ENCODE assay signal across 12 cellular contexts in genomic region chr6:127818149-127818548, GRCh38.
"Had no signal": no experiment of that assay in that cellular context is flagged by ENCODE, and none has a peak within 500 bp of the region (broad histone marks: within the 10 kb centered on the region; RNA-seq: fewer than 3 reads in every experiment).

No MANE protein-coding gene starts in this region.

- ATAC-seq: activated CD4-positive, CD25-positive, alpha-beta regulatory T cell treated with anti-CD3 and anti-CD28 coated beads, Interleukin-2, amount 50 U/mL, for 24 hours; psoas muscle; right lobe of liver; stimulated activated naive B cell treated with anti-CD40 and anti-IgM and Interleukin-4, amounts not matched to agents 10 μg/mL and 1 μg/mL and 100 μg/mL, for 72 hours had no signal

- H3K27me3 Mint-ChIP-seq: stimulated activated naive B cell treated with anti-CD40 and anti-IgM and Interleukin-4, amounts not matched to agents 10 μg/mL and 1 μg/mL and 100 μg/mL, for 72 hours had no signal

- H3K27ac ChIP-seq: ascending aorta, esophagus muscularis mucosa, psoas muscle, right lobe of liver, suprapubic skin, upper lobe of left lung had no signal

- H3K27ac Mint-ChIP-seq: naive B cell; stimulated activated naive B cell treated with anti-CD40 and anti-IgM and Interleukin-4, amounts not matched to agents 10 μg/mL and 1 μg/mL and 100 μg/mL, for 72 hours had no signal

- H3K9me3 ChIP-seq: ascending aorta, esophagus muscularis mucosa, psoas muscle, right lobe of liver, suprapubic skin, upper lobe of left lung had no signal

- H3K9me3 Mint-ChIP-seq: naive B cell; stimulated activated naive B cell treated with anti-CD40 and anti-IgM and Interleukin-4, amounts not matched to agents 10 μg/mL and 1 μg/mL and 100 μg/mL, for 72 hours had no signal

- H3K36me3 Mint-ChIP-seq: naive B cell; stimulated activated naive B cell treated with anti-CD40 and anti-IgM and Interleukin-4, amounts not matched to agents 10 μg/mL and 1 μg/mL and 100 μg/mL, for 72 hours had no signal

- H3K27me3 ChIP-seq: ascending aorta, esophagus muscularis mucosa, right lobe of liver, suprapubic skin, upper lobe of left lung had no signal

- H3K4me3 Mint-ChIP-seq: naive B cell; stimulated activated naive B cell treated with anti-CD40 and anti-IgM and Interleukin-4, amounts not matched to agents 10 μg/mL and 1 μg/mL and 100 μg/mL, for 72 hours had no signal

- H3K4me1 Mint-ChIP-seq: naive B cell; stimulated activated naive B cell treated with anti-CD40 and anti-IgM and Interleukin-4, amounts not matched to agents 10 μg/mL and 1 μg/mL and 100 μg/mL, for 72 hours had no signal

- DNase-seq: activated CD8-positive, alpha-beta memory T cell treated with anti-CD3 and anti-CD28 coated beads for 24 hours; hypothalamus; naive B cell; psoas muscle; right lobe of liver; SIG-M5; stimulated activated naive B cell treated with anti-CD40 and anti-IgM and Interleukin-4, amounts not matched to agents 10 μg/mL and 1 μg/mL and 100 μg/mL, for 72 hours; upper lobe of left lung had no signal
